15 cellular contexts compared by ENCODE assay signal in the genomic region with DNA sequence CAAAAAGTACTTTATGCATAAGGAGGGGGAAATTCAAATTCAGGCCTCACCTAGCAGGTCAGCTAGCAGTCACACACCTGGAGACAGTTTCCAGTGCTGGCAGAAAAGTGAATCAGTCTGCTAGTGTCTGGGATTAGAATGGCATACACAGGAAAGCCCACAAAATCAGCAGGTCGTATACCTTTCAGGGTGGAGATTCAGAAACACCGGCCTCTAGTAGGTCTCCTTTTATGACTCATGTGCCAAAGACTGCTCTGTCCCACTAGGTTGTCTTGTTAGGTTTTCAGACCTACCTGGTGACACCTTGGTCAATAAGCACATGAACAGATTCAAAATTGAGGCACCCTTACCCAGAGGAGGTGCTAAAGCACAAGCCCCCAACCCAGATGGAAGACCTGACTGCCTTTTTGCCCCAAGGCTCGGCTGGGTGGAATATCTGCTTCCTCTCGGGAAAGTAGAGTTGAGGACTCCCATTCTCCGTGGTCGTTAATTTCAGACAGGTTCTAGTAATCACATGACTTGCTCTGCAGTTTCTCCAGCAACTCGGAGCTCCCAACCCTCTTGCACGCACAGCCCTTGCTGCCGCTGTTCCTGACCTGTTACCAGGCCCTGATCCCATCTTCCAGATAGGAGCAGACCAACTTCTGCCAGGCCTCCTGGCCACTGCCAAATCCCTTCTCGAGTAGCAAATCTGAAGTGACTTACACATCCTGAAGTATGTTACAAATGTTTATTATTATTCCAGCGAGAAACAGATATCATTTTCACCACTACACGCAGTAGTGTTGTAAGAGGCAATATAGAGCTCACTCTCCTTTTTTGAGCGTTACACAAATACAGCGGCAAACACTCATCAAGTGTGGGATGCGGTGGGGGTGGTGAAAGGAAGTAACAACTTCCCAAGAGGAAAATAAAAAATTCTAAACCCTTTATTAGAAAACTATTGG. TPM values are rescaled to one million over a fixed set of nuclear protein-coding genes. Genes with fewer than 3 reads are reported as not detected.
DNase-seq lines count a peak whose midpoint lies in the region; ATAC-seq lines count a peak whose summit lies in the region.
"Had no signal": no experiment of that assay in that cellular context is flagged by ENCODE, and none has a peak within 500 bp of the region (broad histone marks: within the 10 kb centered on the region; RNA-seq: fewer than 3 reads in every experiment).

No MANE protein-coding gene starts in this region.

- peaks cover 21% of the 10 kb centered on the region for H3K36me3 Mint-ChIP-seq in activated T-cell treated with anti-CD3 and anti-CD28 coated beads, Interleukin-2, amount 50 U/mL, for 4 hours (ENCODE audit: insufficient read depth)
- H3K36me3 Mint-ChIP-seq in T-helper 17 cell (ENCODE audit: low read depth): peaks cover 2% of the 10 kb centered on the region

- H3K27me3 ChIP-seq in stomach smooth muscle (ENCODE audit: control insufficient read depth in 1 of 2, insufficient read depth in 2 of 2, low read length in 2 of 2) (no peaks in the 10 kb centered on the region), MG63 (no peaks in the 10 kb centered on the region)
- H3K27me3 ChIP-seq: body of pancreas, left lung, ovary had no signal

- no peak overlapping the region for H3K9ac ChIP-seq in stomach smooth muscle (ENCODE audit: low read length in 2 of 2)
- H3K9ac ChIP-seq: KMS-11 had no signal

- peak overlapping the region; percentile 75 for H3K27ac ChIP-seq in stomach smooth muscle (ENCODE audit: low read length)
- H3K27ac ChIP-seq: body of pancreas, KMS-11 had no signal

- H3K4me3 Mint-ChIP-seq in activated T-cell treated with anti-CD3 and anti-CD28 coated beads, Interleukin-2, amount 50 U/mL, for 4 hours: peak overlapping the region; percentile 39
- H3K4me3 Mint-ChIP-seq in T-helper 17 cell: peak overlapping the region; percentile 92

- DNase-seq in activated T-cell treated with anti-CD3 and anti-CD28 coated beads, Interleukin-2, amount 50 U/mL, for 4 hours: no peak
- no peak for DNase-seq in activated T-cell treated with anti-CD3 and anti-CD28 coated beads, Interleukin-2, amount 50 U/mL, for 48 hours
- DNase-seq in T-helper 17 cell: no peak
- peak; percentile 85 for DNase-seq in fibroblast of gingiva (ENCODE audit: low read depth)
- DNase-seq in sciatic nerve (ENCODE audit: low spot score): no peak
- DNase-seq in cerebellum (ENCODE audit: low spot score): no peak
- DNase-seq in MG63: no peak
- DNase-seq: body of pancreas; left lung; NCI-H2081 treated with DMSO at 0.1 percent for 48 hours; PC-3; stimulated activated naive B cell treated with anti-CD40 and anti-IgM and Interleukin-4, amounts not matched to agents 10 μg/mL and 1 μg/mL and 100 μg/mL, for 72 hours had no signal

- H3K36me3 ChIP-seq in stomach smooth muscle (ENCODE audit: control insufficient read depth in 2 of 2, insufficient read depth in 2 of 2, low read length in 2 of 2) (peaks cover 2 to 3% of the 10 kb centered on the region in 2 donors), MG63 (0 out of 2 replicates have a peak, but pooled peaks cover 2% of the 10 kb centered on the region)
- H3K36me3 ChIP-seq: left lung, ovary had no signal

- H3K9me3 ChIP-seq in T-helper 17 cell (ENCODE audit: control insufficient read depth, low read length, poor library complexity, severe bottlenecking) (no peaks in the 10 kb centered on the region), stomach smooth muscle (ENCODE audit: control insufficient read depth in 2 of 2, low read length in 2 of 2) (no peaks in the 10 kb centered on the region), MG63 (no peaks in the 10 kb centered on the region)
- H3K9me3 ChIP-seq: body of pancreas, left lung, ovary had no signal

- ATAC-seq in activated T-cell treated with anti-CD3 and anti-CD28 coated beads, Interleukin-2, amount 50 U/mL, for 4 hours: no peak
- ATAC-seq in T-helper 17 cell (peak; percentile 25), sciatic nerve (no peak)
- ATAC-seq: body of pancreas, PC-3 had no signal

- H3K4me3 ChIP-seq in stomach smooth muscle (ENCODE audit: low read length in 2 of 2) (no peak overlapping the region), MG63 (no peak overlapping the region)
- H3K4me3 ChIP-seq: body of pancreas, left lung, ovary had no signal

- peaks cover 40% of the 10 kb centered on the region for H3K4me1 ChIP-seq in stomach smooth muscle (ENCODE audit: control insufficient read depth, insufficient read depth, low read length)

- H3K9me3 Mint-ChIP-seq in activated T-cell treated with anti-CD3 and anti-CD28 coated beads, Interleukin-2, amount 50 U/mL, for 4 hours: no peaks in the 10 kb centered on the region

- intact Hi-C loops in sciatic nerve (cut with DNase I): no loop called here

- H3K4me1 Mint-ChIP-seq in activated T-cell treated with anti-CD3 and anti-CD28 coated beads, Interleukin-2, amount 50 U/mL, for 4 hours (ENCODE audit: low read depth): peaks cover 47% of the 10 kb centered on the region
- peaks cover 46% of the 10 kb centered on the region for H3K4me1 Mint-ChIP-seq in T-helper 17 cell

- H3K27me3 Mint-ChIP-seq in activated T-cell treated with anti-CD3 and anti-CD28 coated beads, Interleukin-2, amount 50 U/mL, for 4 hours (ENCODE audit: low read depth): no peaks in the 10 kb centered on the region
- no peaks in the 10 kb centered on the region for H3K27me3 Mint-ChIP-seq in T-helper 17 cell
- H3K27me3 Mint-ChIP-seq: stimulated activated naive B cell treated with anti-CD40 and anti-IgM and Interleukin-4, amounts not matched to agents 10 μg/mL and 1 μg/mL and 100 μg/mL, for 72 hours had no signal

- peak overlapping the region; percentile 99 for H3K27ac Mint-ChIP-seq in T-helper 17 cell

RNA-seq across cellular contexts. Expression of a gene that starts 46.6 kb away (rescaled TPM):
- total RNA-seq in activated T-cell treated with anti-CD3 and anti-CD28 coated beads, Interleukin-2, amount 50 U/mL, for 4 hours: 1 to 10 TPM; 1.5 to 2.0 (median 2.0) TPM
- total RNA-seq in T-helper 17 cell (10 to 100 TPM; 15.9 to 19.2 TPM), sciatic nerve (25.7 TPM), cerebellum (78.3 TPM)
- 1.5 and 5.8 TPM in 2 replicates for total RNA-seq in MG63 (2014; rRNA removed; shearing (Covaris generic); ENCODE audit: low replicate concordance)
